Comparison of ENCODE assay signal across 20 cellular contexts in genomic region chr17:6361733-6362132, GRCh38.
DNase-seq lines count a peak whose midpoint lies in the region; ATAC-seq and TF ChIP-seq lines count a peak whose summit lies in the region.
"Had no signal": no experiment of that assay in that cellular context is flagged by ENCODE, and none has a peak within 500 bp of the region (broad histone marks: within the 10 kb centered on the region; RNA-seq: fewer than 3 reads in every experiment).

No MANE protein-coding gene starts in this region.

- no CpG with 5 or more reads among the region's 5 CpGs for WGBS in H9 (ENCODE audit: extremely low coverage, insufficient read length, low lambda C conversion rate)

- H2BK20ac ChIP-seq in H9 (ENCODE audit: low read depth, low read length, poor library complexity, severe bottlenecking): no peak overlapping the region

- H2AK5ac ChIP-seq in H9 (ENCODE audit: insufficient read length, low read length): no peak overlapping the region

- H3K27me3 Mint-ChIP-seq in H9 (ENCODE audit: low read depth) (no peaks in the 10 kb centered on the region), glutamatergic neuron (ENCODE audit: unreplicated experiment) (no peaks in the 10 kb centered on the region)

- H2BK5ac ChIP-seq in H9 (ENCODE audit: insufficient read length, low read length): no peak overlapping the region

- H3K4me1 Mint-ChIP-seq in H9 (peaks cover 14 to 24% of the 10 kb centered on the region in 2 experiments), glutamatergic neuron (ENCODE audit: low read depth, unreplicated experiment) (peaks cover 1% of the 10 kb centered on the region)
- H3K4me1 Mint-ChIP-seq: brain, memory B cell had no signal

- no peaks in the 10 kb centered on the region for H3K23me2 ChIP-seq in H9 (ENCODE audit: insufficient read length, low read depth, low read length, poor library complexity, severe bottlenecking)

- TF ChIP-seq CTCF in H9 (conservative IDR thresholded peaks at IDR 0.05): no peak
- no peak for TF ChIP-seq CTCF in WERI-Rb-1 (IDR thresholded peaks at IDR 0.05; ENCODE audit: low read depth, low read length)
- no peak for TF ChIP-seq CTCF in glutamatergic neuron (IDR thresholded peaks at IDR 0.05; ENCODE audit: partially characterized antibody, unreplicated experiment)

- H4K91ac ChIP-seq in H9 (ENCODE audit: insufficient read length, low read depth, low read length): no peak overlapping the region

- H3K18ac ChIP-seq in H9 (ENCODE audit: insufficient read length, low read depth, low read length): no peak overlapping the region

- ATAC-seq in HG02970 (IDR thresholded peaks at IDR 0.05; ENCODE audit: low FRiP score, unreplicated experiment): no peak
- ATAC-seq: activated CD4-positive, CD25-positive, alpha-beta regulatory T cell treated with anti-CD3 and anti-CD28 coated beads, Interleukin-2, amount 50 U/mL, for 24 hours had no signal

- no peak overlapping the region for H3K4me2 ChIP-seq in H9 (ENCODE audit: insufficient read depth, insufficient read length, low read length)

- no peak overlapping the region for H3K4ac ChIP-seq in H9 (ENCODE audit: low read depth, low read length)

- no peak overlapping the region for H3K14ac ChIP-seq in H9 (ENCODE audit: insufficient read depth, low read length)

- no peak overlapping the region for H3K56ac ChIP-seq in H9 (ENCODE audit: insufficient read length, low read depth, low read length)

- H3K36me3 Mint-ChIP-seq in H9 (ENCODE audit: insufficient read depth in 1 of 3, low read depth in 3 of 3) (no peaks in the 10 kb centered on the region), glutamatergic neuron (ENCODE audit: unreplicated experiment) (no peaks in the 10 kb centered on the region)
- H3K36me3 Mint-ChIP-seq: brain, memory B cell had no signal

- H2AFZ ChIP-seq in H9 (ENCODE audit: low read length): no peak overlapping the region

- H3K4me1 ChIP-seq in H9 (ENCODE audit: insufficient read depth, low read length): no peaks in the 10 kb centered on the region; the same call in 1 of the 2 replicates
- H3K4me1 ChIP-seq: BE2C, HAP-1 had no signal

- H3K79me2 ChIP-seq in H9 (ENCODE audit: insufficient read depth, low read length): no peaks in the 10 kb centered on the region

- H3K23ac ChIP-seq in H9 (ENCODE audit: insufficient read length, low read depth, low read length): no peak overlapping the region

- no peaks in the 10 kb centered on the region for H3K79me1 ChIP-seq in H9 (ENCODE audit: insufficient read depth, low read depth, low read length, poor library complexity, severe bottlenecking)

- H3K9me3 Mint-ChIP-seq in H9 (no peaks in the 10 kb centered on the region), glutamatergic neuron (ENCODE audit: unreplicated experiment) (no peaks in the 10 kb centered on the region)
- H3K9me3 Mint-ChIP-seq: activated naive CD4-positive, alpha-beta T cell treated with anti-CD3 and anti-CD28 coated beads for 36 hours; brain had no signal

- DNase-seq in AG08396 (ENCODE audit: low spot score) (peak; percentile 24), H9 (peak; percentile 56), WERI-Rb-1 (peak; percentile 26), iPS-NIHi11 (ENCODE audit: low spot score) (peak; percentile 68), medulla oblongata (ENCODE audit: extremely low spot score) (no peak), glutamatergic neuron (no peak)
- DNase-seq in stimulated activated CD4-positive, alpha-beta T cell treated with anti-CD3 and anti-CD28 coated beads, Interleukin-12 subunit alpha, Interleukin-12 subunit beta, amount 100 ng/mL, for 4 hours: no peak
- DNase-seq: activated CD8-positive, alpha-beta memory T cell treated with anti-CD3 and anti-CD28 coated beads, Interleukin-2, amount 50 U/mL, for 4 hours; activated naive CD4-positive, alpha-beta T cell treated with anti-CD3 and anti-CD28 coated beads for 36 hours; BE2C; DMS53; NCI-H146; NCI-H510A treated with DMSO at 0.1 percent for 48 hours; stimulated activated CD4-positive, alpha-beta T cell treated with anti-CD3 and anti-CD28 coated beads, Interleukin-4, amount 100 ng/mL, for 24 hours; trophoblast cell had no signal

- H3K4me3 Mint-ChIP-seq in H9: no peak overlapping the region
- no peak overlapping the region for H3K4me3 Mint-ChIP-seq in glutamatergic neuron (ENCODE audit: unreplicated experiment)
- H3K4me3 Mint-ChIP-seq: activated naive CD4-positive, alpha-beta T cell treated with anti-CD3 and anti-CD28 coated beads for 36 hours; brain; memory B cell had no signal

- H2BK12ac ChIP-seq in H9 (ENCODE audit: insufficient read length, low read depth, low read length): no peak overlapping the region

- H3K27me3 ChIP-seq in H9 (ENCODE audit: insufficient read depth, low read length): no peaks in the 10 kb centered on the region
- H3K27me3 ChIP-seq in WERI-Rb-1 (ENCODE audit: insufficient read depth, low read depth, severe bottlenecking): no peaks in the 10 kb centered on the region
- H3K27me3 ChIP-seq: BE2C had no signal

- H3K9ac ChIP-seq in H9 (ENCODE audit: extremely low read depth, insufficient read length, low read length): no peak overlapping the region

- H3K27ac ChIP-seq in H9 (ENCODE audit: insufficient read length, low read depth, low read length) (no peak overlapping the region), WERI-Rb-1 (no peak overlapping the region)

- H3K27ac Mint-ChIP-seq in H9: no peak overlapping the region
- no peak overlapping the region for H3K27ac Mint-ChIP-seq in glutamatergic neuron (ENCODE audit: unreplicated experiment)
- H3K27ac Mint-ChIP-seq: activated naive CD4-positive, alpha-beta T cell treated with anti-CD3 and anti-CD28 coated beads for 36 hours; brain; memory B cell had no signal

- no peak overlapping the region for H4K8ac ChIP-seq in H9 (replicated peaks; ENCODE audit: insufficient read length, low read depth, low read length)

- H2BK15ac ChIP-seq in H9 (ENCODE audit: low read depth, low read length): no peak overlapping the region

- no peaks in the 10 kb centered on the region for H3K36me3 ChIP-seq in WERI-Rb-1
- H3K36me3 ChIP-seq: BE2C, HAP-1 had no signal

- H3T11ph ChIP-seq in H9 (ENCODE audit: low read length): no peak overlapping the region

- no peaks in the 10 kb centered on the region for H4K20me1 ChIP-seq in H9 (ENCODE audit: control insufficient read depth, insufficient read depth, insufficient read length)

- no peak overlapping the region for H2BK120ac ChIP-seq in H9 (ENCODE audit: low read depth, low read length, poor library complexity, severe bottlenecking)

- H3K9me3 ChIP-seq in H9 (ENCODE audit: control insufficient read depth, low read depth, low read length): no peaks in the 10 kb centered on the region
- no peaks in the 10 kb centered on the region for H3K9me3 ChIP-seq in WERI-Rb-1 (ENCODE audit: severe bottlenecking)
- H3K9me3 ChIP-seq: BE2C, HAP-1 had no signal

- H4K5ac ChIP-seq in H9 (ENCODE audit: insufficient read length, low read depth, low read length): no peak overlapping the region

- H3K4me3 ChIP-seq in WERI-Rb-1 (ENCODE audit: low read depth, low read length): no peak overlapping the region
- H3K4me3 ChIP-seq: HAP-1 had no signal

Comparison
In these comparisons a context has a peak if more than half of its experiments do, and no peak if none do; other contexts are left out.
1. DNase-seq: peak in AG08396 (single experiment), H9 (single experiment), WERI-Rb-1 (single experiment) and iPS-NIHi11 (single experiment); none in medulla oblongata (single experiment), stimulated activated CD4-positive, alpha-beta T cell treated with anti-CD3 and anti-CD28 coated beads, Interleukin-12 subunit alpha, Interleukin-12 subunit beta, amount 100 ng/mL, for 4 hours (single experiment) and glutamatergic neuron (single experiment).